8 cellular contexts compared by ENCODE assay signal in the genomic region with DNA sequence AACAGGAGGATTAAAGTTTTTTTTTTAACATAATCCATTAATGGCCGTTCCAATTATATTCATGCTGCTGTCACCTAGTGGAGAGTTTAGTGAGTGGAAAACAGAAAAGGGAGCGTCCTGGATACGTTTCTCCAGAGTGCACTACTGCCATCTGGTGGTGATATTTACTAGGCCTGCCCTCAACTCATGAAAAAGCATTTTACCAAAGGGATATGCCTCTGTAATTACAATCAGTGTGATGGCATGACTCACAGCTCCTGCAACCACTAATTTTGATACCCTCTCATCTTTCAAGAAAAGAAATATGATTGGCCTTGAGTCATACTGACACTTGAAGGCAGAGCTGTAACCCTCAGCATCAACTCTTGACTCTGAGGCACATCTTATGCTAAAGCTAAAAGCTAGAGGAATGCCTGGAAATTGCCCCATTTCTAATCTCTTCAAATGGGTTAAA. TPM values are rescaled to one million over a fixed set of nuclear protein-coding genes. Genes with fewer than 3 reads are reported as not detected.
DNase-seq lines count a peak whose midpoint lies in the region; ATAC-seq and TF ChIP-seq lines count a peak whose summit lies in the region.

No MANE protein-coding gene starts in this region.

- H3K27ac ChIP-seq in right atrium auricular region (no peak overlapping the region), sigmoid colon (no peak overlapping the region)

- intact Hi-C loops in sigmoid colon (cut with DNase I) = loop anchor here (5.0 kb wide), 3 partner anchors 656 to 1556 kb away; no protein-coding TSS in a partner anchor

- peak; percentile 95 for ATAC-seq in GM18499 (IDR thresholded peaks at IDR 0.05; ENCODE audit: insufficient read depth, unreplicated experiment)
- ATAC-seq in HG02852 (IDR thresholded peaks at IDR 0.05; ENCODE audit: unreplicated experiment) = peak; percentile 91

- H3K9me3 ChIP-seq in right atrium auricular region = no peaks in the 10 kb centered on the region
- no peaks in the 10 kb centered on the region for H3K9me3 ChIP-seq in sigmoid colon

- TF ChIP-seq CTCF in right atrium auricular region (IDR thresholded peaks at IDR 0.05) (peak; percentile 84 to 98), sigmoid colon (IDR thresholded peaks at IDR 0.05) (peak; percentile 82 to 96 (median 89))

- no peaks in the 10 kb centered on the region for H3K36me3 ChIP-seq in right atrium auricular region
- no peaks in the 10 kb centered on the region for H3K36me3 ChIP-seq in sigmoid colon

- H3K27me3 ChIP-seq in right atrium auricular region = no peaks in the 10 kb centered on the region
- no peaks in the 10 kb centered on the region for H3K27me3 ChIP-seq in sigmoid colon

- TF ChIP-seq EP300 in sigmoid colon (IDR thresholded peaks at IDR 0.05) = no peak

- no peak overlapping the region for H3K4me3 ChIP-seq in right atrium auricular region
- H3K4me3 ChIP-seq in sigmoid colon = no peak overlapping the region

- TF ChIP-seq POLR2A in sigmoid colon (IDR thresholded peaks at IDR 0.05) = no peak

- peak; percentile 93 for DNase-seq in A172 (ENCODE audit: low spot score)
- DNase-seq in NCI-H128 (lab: John Stamatoyannopoulos, UW; ENCODE audit: unreplicated experiment) = peak; percentile 37
- peak; percentile 84 for DNase-seq in SKM-1 (lab: John Stamatoyannopoulos, UW; ENCODE audit: unreplicated experiment)
- peak; percentile 88 for DNase-seq in amniotic stem cell (lab: John Stamatoyannopoulos, UW)
- DNase-seq in right atrium auricular region (ENCODE audit: low spot score) = peak; percentile 76
- DNase-seq in sigmoid colon = peak; percentile 72

- WGBS in sigmoid colon, 2 donors = 0% methylated on average over 3 of the region's 3 CpGs

- H3K4me1 ChIP-seq in right atrium auricular region (no peaks in the 10 kb centered on the region), sigmoid colon (no peaks in the 10 kb centered on the region)

RNA-seq across cellular contexts. Expression of a gene that starts 20.1 kb away (rescaled TPM):
- total RNA-seq in A172 (2014; rRNA removed; shearing (Covaris generic)) = not detected in 2 replicates
- total RNA-seq in right atrium auricular region (not detected), sigmoid colon (under 1 TPM in 1 of 4 donors, not detected in 3; 0.27 TPM)
- not detected for polyA plus RNA-seq in sigmoid colon

Comparison
In these comparisons a context has a peak if more than half of its experiments do, and no peak if none do; other contexts are left out.
1. DNase-seq: peak in every context shown above with its lines; median percentile 93 in A172; 88 in amniotic stem cell; 84 in SKM-1; 76 in right atrium auricular region; 72 in sigmoid colon; 37 in NCI-H128.